ENCODE assay signal across 13 cellular contexts in genomic region chr15:85112997-85113396, GRCh38.
"Had no signal": no experiment of that assay in that cellular context is flagged by ENCODE, and none has a peak within 500 bp of the region (broad histone marks: within the 10 kb centered on the region; RNA-seq: fewer than 3 reads in every experiment).

No MANE protein-coding gene starts in this region.

- DNase-seq: activated CD4-positive, alpha-beta T cell treated with anti-CD3 and anti-CD28 coated beads for 48 hours; activated CD8-positive, alpha-beta T cell treated with anti-CD3 and anti-CD28 coated beads for 36 hours; activated naive CD8-positive, alpha-beta T cell treated with anti-CD3 and anti-CD28 coated beads for 36 hours; activated T-cell treated with anti-CD3 and anti-CD28 coated beads, Interleukin-2, amount 50 U/mL, for 4 hours; aorta; erythroblast; ovary; stimulated activated CD4-positive, alpha-beta T cell treated with anti-CD3 and anti-CD28 coated beads, Interleukin-1b, Interleukin-23, amount 100 ng/mL, for 48 hours; stomach; thyroid gland had no signal

- H3K27ac Mint-ChIP-seq: activated CD8-positive, alpha-beta T cell treated with anti-CD3 and anti-CD28 coated beads for 36 hours; activated naive CD8-positive, alpha-beta T cell treated with anti-CD3 and anti-CD28 coated beads for 36 hours; WTC11 had no signal

- FAIRE-seq: TTC549, urothelium cell line had no signal

- H3K27ac ChIP-seq: ovary, stomach, thyroid gland had no signal

- H3K4me3 Mint-ChIP-seq: activated CD8-positive, alpha-beta T cell treated with anti-CD3 and anti-CD28 coated beads for 36 hours; activated naive CD8-positive, alpha-beta T cell treated with anti-CD3 and anti-CD28 coated beads for 36 hours; activated T-cell treated with anti-CD3 and anti-CD28 coated beads, Interleukin-2, amount 50 U/mL, for 4 hours; WTC11 had no signal

- H3K9me3 ChIP-seq: ovary, stomach, thyroid gland had no signal

- H3K27me3 ChIP-seq: ovary, stomach, thyroid gland had no signal

- H3K4me3 ChIP-seq: ovary, stomach, thyroid gland had no signal

- H3K4me1 Mint-ChIP-seq: WTC11 had no signal

- H3K9me3 Mint-ChIP-seq: activated CD8-positive, alpha-beta T cell treated with anti-CD3 and anti-CD28 coated beads for 36 hours; activated naive CD8-positive, alpha-beta T cell treated with anti-CD3 and anti-CD28 coated beads for 36 hours; activated T-cell treated with anti-CD3 and anti-CD28 coated beads, Interleukin-2, amount 50 U/mL, for 4 hours; WTC11 had no signal

- H3K4me1 ChIP-seq: stomach, thyroid gland had no signal

- H3K27me3 Mint-ChIP-seq: activated CD8-positive, alpha-beta T cell treated with anti-CD3 and anti-CD28 coated beads for 36 hours; activated naive CD8-positive, alpha-beta T cell treated with anti-CD3 and anti-CD28 coated beads for 36 hours had no signal

- H3K36me3 ChIP-seq: ovary had no signal
